ENCODE assay signal across 27 cellular contexts in genomic region chr2:115115135-115115534, GRCh38.
"Had no signal": no experiment of that assay in that cellular context is flagged by ENCODE, and none has a peak within 500 bp of the region (broad histone marks: within the 10 kb centered on the region; RNA-seq: fewer than 3 reads in every experiment).

No MANE protein-coding gene starts in this region.

- H3K27me3 Mint-ChIP-seq: activated CD4-positive, alpha-beta memory T cell treated with anti-CD3 and anti-CD28 coated beads, Interleukin-2, amount 10 ng/mL, durations not matched to agents 7 days and 5 days; activated CD4-positive, alpha-beta T cell treated with anti-CD3 and anti-CD28 coated beads, Interleukin-2, amount 10 ng/mL, durations not matched to agents 7 days and 5 days; activated naive CD4-positive, alpha-beta T cell treated with anti-CD3 and anti-CD28 coated beads, Interleukin-2, amount 10 ng/mL, durations not matched to agents 7 days and 5 days; activated naive CD8-positive, alpha-beta T cell treated with anti-CD3 and anti-CD28 coated beads, Interleukin-2, amount 10 ng/mL, durations not matched to agents 7 days and 5 days; activated T-cell treated with anti-CD3 and anti-CD28 coated beads, Interleukin-2, amount 50 U/mL, for 24 hours had no signal

- H3K27ac Mint-ChIP-seq: activated CD4-positive, alpha-beta memory T cell treated with anti-CD3 and anti-CD28 coated beads, Interleukin-2, amount 10 ng/mL, durations not matched to agents 7 days and 5 days; activated CD4-positive, alpha-beta T cell treated with anti-CD3 and anti-CD28 coated beads, Interleukin-2, amount 10 ng/mL, durations not matched to agents 7 days and 5 days; activated naive CD4-positive, alpha-beta T cell treated with anti-CD3 and anti-CD28 coated beads, Interleukin-2, amount 10 ng/mL, durations not matched to agents 7 days and 5 days; activated naive CD4-positive, alpha-beta T cell treated with anti-CD3 and anti-CD28 coated beads, Interleukin-2, amount 50 U/mL, for 72 hours; activated naive CD8-positive, alpha-beta T cell treated with anti-CD3 and anti-CD28 coated beads, Interleukin-2, amount 10 ng/mL, durations not matched to agents 7 days and 5 days; activated T-cell treated with anti-CD3 and anti-CD28 coated beads, Interleukin-2, amount 50 U/mL, for 24 hours; activated T-cell treated with anti-CD3 and anti-CD28 coated beads, Interleukin-2, amount 50 U/mL, for 72 hours; brain had no signal

- H3K27me3 ChIP-seq: ascending aorta, breast epithelium, cardiac muscle cell, colonic mucosa, heart left ventricle had no signal

- H3K9me3 Mint-ChIP-seq: activated CD4-positive, alpha-beta memory T cell treated with anti-CD3 and anti-CD28 coated beads, Interleukin-2, amount 10 ng/mL, durations not matched to agents 7 days and 5 days; activated CD4-positive, alpha-beta T cell treated with anti-CD3 and anti-CD28 coated beads, Interleukin-2, amount 10 ng/mL, durations not matched to agents 7 days and 5 days; activated naive CD8-positive, alpha-beta T cell treated with anti-CD3 and anti-CD28 coated beads, Interleukin-2, amount 10 ng/mL, durations not matched to agents 7 days and 5 days; activated T-cell treated with anti-CD3 and anti-CD28 coated beads, Interleukin-2, amount 50 U/mL, for 24 hours; brain had no signal

- DNase-seq: activated CD4-positive, alpha-beta memory T cell treated with anti-CD3 and anti-CD28 coated beads, Interleukin-2, amount 10 ng/mL, durations not matched to agents 7 days and 5 days; activated CD4-positive, alpha-beta T cell treated with anti-CD3 and anti-CD28 coated beads for 1 hour; activated CD4-positive, alpha-beta T cell treated with anti-CD3 and anti-CD28 coated beads for 4 hours; activated CD4-positive, alpha-beta T cell treated with anti-CD3 and anti-CD28 coated beads, Interleukin-2, amount 10 ng/mL, durations not matched to agents 7 days and 5 days; activated CD4-positive, alpha-beta T cell treated with anti-CD3 and anti-CD28 coated beads, Interleukin-2, amount 50 U/mL, for 4 hours; activated CD8-positive, alpha-beta memory T cell treated with anti-CD3 and anti-CD28 coated beads, Interleukin-2, amount 50 U/mL, for 48 hours; activated gamma-delta T cell; activated naive CD4-positive, alpha-beta T cell; activated naive CD4-positive, alpha-beta T cell treated with anti-CD3 and anti-CD28 coated beads, Interleukin-2, amount 10 ng/mL, durations not matched to agents 7 days and 5 days; activated naive CD8-positive, alpha-beta T cell treated with anti-CD3 and anti-CD28 coated beads, Interleukin-2, amount 10 ng/mL, durations not matched to agents 7 days and 5 days; activated T-cell treated with anti-CD3 and anti-CD28 coated beads for 4 hours; activated T-cell treated with anti-CD3 and anti-CD28 coated beads, Interleukin-2, amount 50 U/mL, for 24 hours; activated T-cell treated with anti-CD3 and anti-CD28 coated beads, Interleukin-2, amount 50 U/mL, for 72 hours; central memory CD4-positive, alpha-beta T cell; cerebellar nuclear complex; colonic mucosa; effector CD8-positive, alpha-beta T cell; foreskin fibroblast; glutamatergic neuron; heart left ventricle; hypothalamus had no signal

- H3K4me1 ChIP-seq: ascending aorta, breast epithelium, colonic mucosa, heart left ventricle had no signal

- H3K4me3 ChIP-seq: ascending aorta, breast epithelium, cardiac muscle cell, colonic mucosa, heart left ventricle had no signal

- H3K4me3 Mint-ChIP-seq: activated CD4-positive, alpha-beta memory T cell treated with anti-CD3 and anti-CD28 coated beads, Interleukin-2, amount 10 ng/mL, durations not matched to agents 7 days and 5 days; activated CD4-positive, alpha-beta T cell treated with anti-CD3 and anti-CD28 coated beads, Interleukin-2, amount 10 ng/mL, durations not matched to agents 7 days and 5 days; activated naive CD4-positive, alpha-beta T cell treated with anti-CD3 and anti-CD28 coated beads, Interleukin-2, amount 10 ng/mL, durations not matched to agents 7 days and 5 days; activated naive CD8-positive, alpha-beta T cell treated with anti-CD3 and anti-CD28 coated beads, Interleukin-2, amount 10 ng/mL, durations not matched to agents 7 days and 5 days; activated T-cell treated with anti-CD3 and anti-CD28 coated beads, Interleukin-2, amount 50 U/mL, for 24 hours; activated T-cell treated with anti-CD3 and anti-CD28 coated beads, Interleukin-2, amount 50 U/mL, for 72 hours; brain had no signal

- H3K36me3 Mint-ChIP-seq: activated naive CD4-positive, alpha-beta T cell treated with anti-CD3 and anti-CD28 coated beads, Interleukin-2, amount 10 ng/mL, durations not matched to agents 7 days and 5 days; activated naive CD4-positive, alpha-beta T cell treated with anti-CD3 and anti-CD28 coated beads, Interleukin-2, amount 50 U/mL, for 72 hours; activated naive CD8-positive, alpha-beta T cell treated with anti-CD3 and anti-CD28 coated beads, Interleukin-2, amount 10 ng/mL, durations not matched to agents 7 days and 5 days; brain had no signal

- H3K36me3 ChIP-seq: ascending aorta, breast epithelium, cardiac muscle cell, colonic mucosa, heart left ventricle had no signal

- H3K27ac ChIP-seq: ascending aorta, breast epithelium, cardiac muscle cell, colonic mucosa, epithelial cell of prostate, heart left ventricle had no signal

- H3K4me1 Mint-ChIP-seq: activated CD4-positive, alpha-beta memory T cell treated with anti-CD3 and anti-CD28 coated beads, Interleukin-2, amount 10 ng/mL, durations not matched to agents 7 days and 5 days; activated CD4-positive, alpha-beta T cell treated with anti-CD3 and anti-CD28 coated beads, Interleukin-2, amount 10 ng/mL, durations not matched to agents 7 days and 5 days; activated naive CD4-positive, alpha-beta T cell treated with anti-CD3 and anti-CD28 coated beads, Interleukin-2, amount 10 ng/mL, durations not matched to agents 7 days and 5 days; activated naive CD8-positive, alpha-beta T cell treated with anti-CD3 and anti-CD28 coated beads, Interleukin-2, amount 10 ng/mL, durations not matched to agents 7 days and 5 days had no signal

- H3K9me3 ChIP-seq: ascending aorta, breast epithelium, colonic mucosa, heart left ventricle had no signal
